ENCODE assay signal across 1 cellular context in the genomic region with DNA sequence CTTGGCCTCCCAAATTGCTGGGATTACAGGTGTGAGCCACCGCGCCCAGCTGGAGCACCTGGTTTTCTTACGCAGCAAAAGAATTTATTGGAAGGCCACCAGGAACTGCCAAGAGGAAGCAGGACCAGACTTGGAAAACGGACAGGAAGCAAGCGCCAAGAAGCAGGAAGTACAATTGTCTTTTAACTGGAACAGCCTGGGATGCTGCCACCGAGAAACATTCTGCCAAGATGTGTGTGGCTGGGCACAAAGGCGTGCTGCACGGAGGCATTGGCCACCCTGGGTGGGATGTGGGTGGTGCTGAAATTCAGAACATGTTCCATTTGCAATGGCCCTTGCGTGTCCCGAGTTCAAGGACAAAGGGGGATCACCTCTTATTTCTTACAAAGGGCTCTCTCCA.
TF ChIP-seq lines count a peak whose summit lies in the region.

No MANE protein-coding gene starts in this region.

TF ChIP-seq in GM23338, 12 proteins besides CTCF, POLR2A, EP300 and RAD21 (continued from another document):
- TF ChIP-seq ZNF462 (CRISPR knock-in tag; IDR thresholded peaks at IDR 0.05) (no peak), POLR2AphosphoS5 (IDR thresholded peaks at IDR 0.05; ENCODE audit: low read depth) (no peak), EZH2phosphoT487 (IDR thresholded peaks at IDR 0.05; ENCODE audit: unreplicated experiment) (no peak), JUNB (IDR thresholded peaks at IDR 0.05; ENCODE audit: unreplicated experiment) (no peak), ZNF331 (CRISPR knock-in tag; IDR thresholded peaks at IDR 0.05; ENCODE audit: low read depth) (no peak), EZH2 (IDR thresholded peaks at IDR 0.05; ENCODE audit: low read depth, unreplicated experiment) (no peak), CREB1 (CRISPR knock-in tag; IDR thresholded peaks at IDR 0.05; ENCODE audit: low read depth) (no peak), NANOG (IDR thresholded peaks at IDR 0.05; ENCODE audit: borderline replicate concordance) (no peak), ZNF114 (CRISPR knock-in tag; IDR thresholded peaks at IDR 0.05) (no peak)
- TF ChIP-seq, protein P1, sequence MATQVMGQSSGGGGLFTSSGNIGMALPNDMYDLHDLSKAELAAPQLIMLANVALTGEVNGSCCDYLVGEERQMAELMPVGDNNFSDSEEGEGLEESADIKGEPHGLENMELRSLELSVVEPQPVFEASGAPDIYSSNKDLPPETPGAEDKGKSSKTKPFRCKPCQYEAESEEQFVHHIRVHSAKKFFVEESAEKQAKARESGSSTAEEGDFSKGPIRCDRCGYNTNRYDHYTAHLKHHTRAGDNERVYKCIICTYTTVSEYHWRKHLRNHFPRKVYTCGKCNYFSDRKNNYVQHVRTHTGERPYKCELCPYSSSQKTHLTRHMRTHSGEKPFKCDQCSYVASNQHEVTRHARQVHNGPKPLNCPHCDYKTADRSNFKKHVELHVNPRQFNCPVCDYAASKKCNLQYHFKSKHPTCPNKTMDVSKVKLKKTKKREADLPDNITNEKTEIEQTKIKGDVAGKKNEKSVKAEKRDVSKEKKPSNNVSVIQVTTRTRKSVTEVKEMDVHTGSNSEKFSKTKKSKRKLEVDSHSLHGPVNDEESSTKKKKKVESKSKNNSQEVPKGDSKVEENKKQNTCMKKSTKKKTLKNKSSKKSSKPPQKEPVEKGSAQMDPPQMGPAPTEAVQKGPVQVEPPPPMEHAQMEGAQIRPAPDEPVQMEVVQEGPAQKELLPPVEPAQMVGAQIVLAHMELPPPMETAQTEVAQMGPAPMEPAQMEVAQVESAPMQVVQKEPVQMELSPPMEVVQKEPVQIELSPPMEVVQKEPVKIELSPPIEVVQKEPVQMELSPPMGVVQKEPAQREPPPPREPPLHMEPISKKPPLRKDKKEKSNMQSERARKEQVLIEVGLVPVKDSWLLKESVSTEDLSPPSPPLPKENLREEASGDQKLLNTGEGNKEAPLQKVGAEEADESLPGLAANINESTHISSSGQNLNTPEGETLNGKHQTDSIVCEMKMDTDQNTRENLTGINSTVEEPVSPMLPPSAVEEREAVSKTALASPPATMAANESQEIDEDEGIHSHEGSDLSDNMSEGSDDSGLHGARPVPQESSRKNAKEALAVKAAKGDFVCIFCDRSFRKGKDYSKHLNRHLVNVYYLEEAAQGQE (IDR thresholded peaks at IDR 0.05; ENCODE audit: unreplicated experiment): no peak
